9 cellular contexts compared by ENCODE assay signal in the genomic region with DNA sequence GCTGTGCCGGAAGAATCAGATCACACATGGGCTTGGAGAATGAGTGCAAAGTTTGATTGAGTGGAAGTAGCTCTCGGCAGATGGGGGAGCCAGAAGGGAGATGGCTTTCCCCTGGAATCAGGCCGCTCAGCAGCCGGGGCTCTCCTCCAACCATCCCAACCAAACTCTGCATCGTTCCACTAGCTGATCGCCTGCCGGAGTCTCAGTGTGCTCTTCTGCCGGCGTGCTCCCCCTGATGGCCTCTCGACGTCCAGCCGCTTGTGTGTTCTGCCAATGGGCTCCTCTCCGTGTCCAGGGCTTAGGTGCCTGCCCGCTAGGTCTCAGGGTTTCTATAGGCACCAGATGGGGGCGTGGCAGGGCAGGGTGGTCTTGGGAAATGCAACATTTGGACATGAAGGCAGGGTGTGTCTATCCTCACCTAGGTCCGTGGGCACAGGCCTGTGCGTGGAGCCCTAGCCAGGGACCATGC. TPM values are rescaled to one million over a fixed set of nuclear protein-coding genes. Genes with fewer than 3 reads are reported as not detected.
DNase-seq lines count a peak whose midpoint lies in the region; ATAC-seq, FAIRE-seq and TF ChIP-seq lines count a peak whose summit lies in the region.
"Had no signal": no experiment of that assay in that cellular context is flagged by ENCODE, and none has a peak within 500 bp of the region (broad histone marks: within the 10 kb centered on the region; RNA-seq: fewer than 3 reads in every experiment).

No MANE protein-coding gene starts in this region.

- RAD21 ChIA-PET in GM12878 (lab: Charles Lee; ENCODE audit: unreplicated experiment) = interaction anchor here (1.2 kb wide), 1 partner anchor 16 kb away, joined by 5 read pairs; no protein-coding TSS in a partner anchor

- H3K4me1 ChIP-seq in GM12878 (ENCODE audit: control insufficient read depth, insufficient read depth, low read length) = no peaks in the 10 kb centered on the region

- no TSS peak for BruUV-seq in GM12878 (replicated peaks; lab: Mats Ljungman, UMichigan)

- CTCF ChIA-PET in HEK293T (lab: Yijun Ruan, JAX) = interaction anchor here (0.6 to 1.1 kb wide), 3 partner anchors 15 to 47 kb away, joined by 3 to 6 read pairs (median 3); no protein-coding TSS in a partner anchor
- CTCF ChIA-PET in GM12878 (lab: Yijun Ruan, JAX) = interaction anchor here (1.0 to 1.4 kb wide), 2 partner anchors 18 to 20 kb away, joined by 3 to 5 read pairs; no protein-coding TSS in a partner anchor

- TF ChIP-seq EP300 in GM12878 (IDR thresholded peaks at IDR 0.05; ENCODE audit: borderline replicate concordance in 1 of 2, control insufficient read depth in 1 of 2, low read depth in 2 of 2, low read length in 2 of 2) = no peak

- DNase-seq in HEK293T (ENCODE audit: extremely low spot score) (peak; percentile 63), GM12878 (ENCODE audit: low read depth, low spot score) (no peak), iPS-NIHi7 (ENCODE audit: extremely low spot score) (peak; percentile 79), superior temporal gyrus (ENCODE audit: extremely low spot score) (peak; percentile 69), NCI-H2107 (lab: John Stamatoyannopoulos, UW) (no peak), NCI-H187 treated with DMSO at 0.1 percent for 48 hours (lab: John Stamatoyannopoulos, UW) (no peak)

- TF ChIP-seq RAD21 in GM12878 (IDR thresholded peaks at IDR 0.05; ENCODE audit: insufficient read depth, low read depth, low read length) = no peak

- H3K4me3 ChIP-seq in GM12878 = no peak overlapping the region

- SMC1A ChIA-PET in GM12878 (lab: Charles Lee; ENCODE audit: uncharacterized antibody, unreplicated experiment) = interaction anchor here (1.2 kb wide), 1 partner anchor 47 kb away, joined by 3 read pairs; no protein-coding TSS in a partner anchor

- POLR2A ChIA-PET in HEK293T (lab: Yijun Ruan, JAX) = interaction anchor here (0.6 to 1.0 kb wide), 2 partner anchors 13 to 41 kb away, joined by 3 to 4 read pairs; no protein-coding TSS in a partner anchor
- POLR2A ChIA-PET in GM12878 (lab: Charles Lee) = interaction anchor here (0.9 kb wide), 1 partner anchor 15 kb away, joined by 3 read pairs; the partner anchor contains the start of gene YTHDF1

- H3K9ac ChIP-seq in GM12878 (ENCODE audit: control insufficient read depth, insufficient read depth, low read length) = no peak overlapping the region

- TF ChIP-seq POLR2A in GM12878 (IDR thresholded peaks at IDR 0.05; ENCODE audit: low read depth, low read length) = no peak

- H3K4me2 ChIP-seq in GM12878 (ENCODE audit: control insufficient read depth, insufficient read depth) = no peak overlapping the region

- H2AFZ ChIP-seq in GM12878 (ENCODE audit: control insufficient read depth, low read depth, low read length) = no peak overlapping the region

- H3K9me3 ChIP-seq in GM12878 (replicated peaks; ENCODE audit: control insufficient read depth, insufficient read depth, low read length) = no peaks in the 10 kb centered on the region

- in situ Hi-C loops in GM12878 (cut with MboI) = no loop called here

- peak; percentile 78 for TF ChIP-seq CTCF in 22Rv1 (IDR thresholded peaks at IDR 0.05)
- peak; percentile 9 to 36 (median 30); a peak in 3 of 6 replicates for TF ChIP-seq CTCF in GM12878 (IDR thresholded peaks at IDR 0.05 in 2 of 3, conservative IDR thresholded peaks at IDR 0.05 in 1 of 3; ENCODE audit: control insufficient read depth in 2 of 3, extremely low read depth in 1 of 3, insufficient read depth in 1 of 3, low read depth in 3 of 3, low read length in 3 of 3)

- H3K27ac ChIP-seq in 22Rv1 (no peak overlapping the region), GM12878 (ENCODE audit: control insufficient read depth, insufficient read depth) (no peak overlapping the region)

- 21% methylated on average over 17 of the region's 17 CpGs for WGBS in GM12878 (ENCODE audit: insufficient coverage, insufficient replicate concordance, low lambda C conversion rate, missing lambda C conversion rate)

- no peaks in the 10 kb centered on the region for H4K20me1 ChIP-seq in GM12878 (ENCODE audit: control insufficient read depth, insufficient read depth)

- peaks cover 2 to 3% of the 10 kb centered on the region in 2 experiments; a peak in 3 of 4 replicates for H3K27me3 ChIP-seq in GM12878 (replicated peaks in 1 of 2; ENCODE audit: control insufficient read depth in 2 of 2, insufficient read depth in 2 of 2, low read length in 1 of 2)

- intact Hi-C loops in GM12878 (cut with micrococcal nuclease; ENCODE audit: unreplicated experiment) = no loop called here

- ATAC-seq in GM12878 = peak; percentile 64
- ATAC-seq in HG03025 (IDR thresholded peaks at IDR 0.05; ENCODE audit: low FRiP score, unreplicated experiment) = no peak

- FAIRE-seq in GM12878 (lab: Jason Lieb, UNC) = no peak

- no peaks in the 10 kb centered on the region for H3K79me2 ChIP-seq in GM12878 (ENCODE audit: control insufficient read depth, insufficient read depth, low read length)

- no peaks in the 10 kb centered on the region for H3K36me3 ChIP-seq in GM12878 (ENCODE audit: control insufficient read depth in 2 of 2, insufficient read depth in 2 of 2, low read length in 1 of 2)

RNA-seq across cellular contexts. Expression of gene BIRC7, which starts 4.9 kb away (rescaled TPM):
- total RNA-seq in GM12878 (2013; cell fraction: nucleolus; rRNA removed) = 27.4 and 27.6 TPM in 2 replicates
- total RNA-seq in GM12878 (2014; rRNA removed) (0.11 TPM in 1 of 2 replicates, not detected in the other), GM12878 (2014; rRNA removed; fragmentation: Illumina TruSeq; extraction: Trizol) (not detected in 2 replicates), GM12878 (2021) (not detected in 2 replicates)
- polyA plus RNA-seq in GM12878 (2011; ENCODE audit: low read depth) = 0.29 TPM
- polyA plus RNA-seq in GM12878 (2011; rRNA removed) (0.26 and 0.31 TPM in 2 replicates), GM12878 (2014; fragmentation: Illumina TruSeq; extraction: Trizol) (not detected in 2 replicates), GM12878 (2014; fragmentation: Nextera tagmentation; extraction: Ambion mirVana) (not detected), GM12878 (2014; rRNA removed) (0.08 TPM in 1 of 2 replicates, not detected in the other), GM12878 (2016; fragmentation: Nextera tagmentation; extraction: Ambion mirVana) (not detected)
- 0.99 and 1.1 TPM in 2 replicates for polyA plus RNA-seq in GM12878 (2011; cell fraction: cytosol; rRNA removed)
- polyA plus RNA-seq in GM12878 (2011; cell fraction: nucleus; rRNA removed) = 4.9 and 10.3 TPM in 2 replicates
- 1.2 and 4.0 TPM in 2 replicates for polyA plus RNA-seq in GM12878 (2012)
- 0.66 and 1.3 TPM in 2 replicates for polyA minus RNA-seq in GM12878 (2011; rRNA and poly(A)+ RNA removed)
- polyA minus RNA-seq in GM12878 (2011; cell fraction: cytosol; rRNA and poly(A)+ RNA removed) = not detected in 2 replicates
- polyA minus RNA-seq in GM12878 (2011; cell fraction: nucleus; rRNA and poly(A)+ RNA removed) = 1.7 and 2.4 TPM in 2 replicates
- total RNA-seq: activated CD8-positive, alpha-beta memory T cell treated with anti-CD3 and anti-CD28 coated beads for 36 hours had no signal

RNA-seq across cellular contexts. Expression of gene YTHDF1, which starts 14.9 kb away (rescaled TPM):
- 18.1 and 21.9 TPM in 2 replicates for total RNA-seq in GM12878 (2013; cell fraction: nucleolus; rRNA removed)
- total RNA-seq in GM12878 (2014; rRNA removed) = 19.7 and 21.6 TPM in 2 replicates
- total RNA-seq in GM12878 (2014; rRNA removed; fragmentation: Illumina TruSeq; extraction: Trizol) = 18.5 and 21.3 TPM in 2 replicates
- total RNA-seq in GM12878 (2021) = 36.1 and 37.8 TPM in 2 replicates
- polyA plus RNA-seq in GM12878 (2011; ENCODE audit: low read depth) = 17.4 TPM
- 23.2 and 27.5 TPM in 2 replicates for polyA plus RNA-seq in GM12878 (2011; rRNA removed)
- 20.2 and 23.4 TPM in 2 replicates for polyA plus RNA-seq in GM12878 (2011; cell fraction: cytosol; rRNA removed)
- 24.5 and 27.8 TPM in 2 replicates for polyA plus RNA-seq in GM12878 (2011; cell fraction: nucleus; rRNA removed)
- 21.8 and 26.7 TPM in 2 replicates for polyA plus RNA-seq in GM12878 (2012)
- polyA plus RNA-seq in GM12878 (2014; fragmentation: Illumina TruSeq; extraction: Trizol) = 23.3 and 24.7 TPM in 2 replicates
- 10 to 100 TPM; 11.4 to 14.8 TPM for polyA plus RNA-seq in GM12878 (2014; fragmentation: Nextera tagmentation; extraction: Ambion mirVana)
- polyA plus RNA-seq in GM12878 (2014; rRNA removed) = 32.9 and 33.1 TPM in 2 replicates
- 10 to 100 TPM in 1 of 2 experiments, 1 to 10 TPM in 1; 4.6 to 14.5 TPM for polyA plus RNA-seq in GM12878 (2016; fragmentation: Nextera tagmentation; extraction: Ambion mirVana)
- 19.0 and 21.1 TPM in 2 replicates for polyA minus RNA-seq in GM12878 (2011; rRNA and poly(A)+ RNA removed)
- 14.3 and 17.2 TPM in 2 replicates for polyA minus RNA-seq in GM12878 (2011; cell fraction: cytosol; rRNA and poly(A)+ RNA removed)
- polyA minus RNA-seq in GM12878 (2011; cell fraction: nucleus; rRNA and poly(A)+ RNA removed) = 5.7 and 10.3 TPM in 2 replicates

RNA-seq across cellular contexts. Expression of gene NKAIN4, which starts 23.4 kb away (rescaled TPM):
- not detected in 2 replicates for total RNA-seq in GM12878 (2013; cell fraction: nucleolus; rRNA removed)
- not detected in 2 replicates for total RNA-seq in GM12878 (2014; rRNA removed)
- not detected in 2 replicates for total RNA-seq in GM12878 (2014; rRNA removed; fragmentation: Illumina TruSeq; extraction: Trizol)
- not detected in 2 replicates for total RNA-seq in GM12878 (2021)
- polyA plus RNA-seq in GM12878 (2011; ENCODE audit: low read depth) = not detected
- polyA plus RNA-seq in GM12878 (2011; rRNA removed) = not detected in 2 replicates
- not detected in 2 replicates for polyA plus RNA-seq in GM12878 (2011; cell fraction: cytosol; rRNA removed)
- not detected in 2 replicates for polyA plus RNA-seq in GM12878 (2011; cell fraction: nucleus; rRNA removed)
- polyA plus RNA-seq in GM12878 (2012) = not detected in 2 replicates
- polyA plus RNA-seq in GM12878 (2014; fragmentation: Illumina TruSeq; extraction: Trizol) = not detected in 2 replicates
- polyA plus RNA-seq in GM12878 (2014; fragmentation: Nextera tagmentation; extraction: Ambion mirVana) = not detected
- polyA plus RNA-seq in GM12878 (2014; rRNA removed) = not detected in 2 replicates
- polyA plus RNA-seq in GM12878 (2016; fragmentation: Nextera tagmentation; extraction: Ambion mirVana) = under 1 TPM in 1 of 2 experiments, not detected in 1; 0.11 TPM
- polyA minus RNA-seq in GM12878 (2011; rRNA and poly(A)+ RNA removed) = not detected in 2 replicates
- not detected in 2 replicates for polyA minus RNA-seq in GM12878 (2011; cell fraction: cytosol; rRNA and poly(A)+ RNA removed)
- polyA minus RNA-seq in GM12878 (2011; cell fraction: nucleus; rRNA and poly(A)+ RNA removed) = not detected in 2 replicates
- total RNA-seq: activated CD8-positive, alpha-beta memory T cell treated with anti-CD3 and anti-CD28 coated beads for 36 hours had no signal

RNA-seq across cellular contexts. Expression of gene ARFGAP1, which starts 41.8 kb away (rescaled TPM):
- total RNA-seq in GM12878 (2013; cell fraction: nucleolus; rRNA removed) = 164 and 192 TPM in 2 replicates
- total RNA-seq in GM12878 (2014; rRNA removed) (32.1 and 40.5 TPM in 2 replicates), GM12878 (2014; rRNA removed; fragmentation: Illumina TruSeq; extraction: Trizol) (15.6 and 16.9 TPM in 2 replicates), GM12878 (2021) (67.4 and 79.9 TPM in 2 replicates)
- 31.0 TPM for polyA plus RNA-seq in GM12878 (2011; ENCODE audit: low read depth)
- polyA plus RNA-seq in GM12878 (2011; rRNA removed) (19.2 and 26.1 TPM in 2 replicates), GM12878 (2014; fragmentation: Illumina TruSeq; extraction: Trizol) (6.8 and 15.9 TPM in 2 replicates), GM12878 (2014; fragmentation: Nextera tagmentation; extraction: Ambion mirVana) (1 to 10 TPM in 1 of 2 experiments, under 1 TPM in 1; 0.45 to 1.5 TPM), GM12878 (2014; rRNA removed) (56.4 and 58.9 TPM in 2 replicates), GM12878 (2016; fragmentation: Nextera tagmentation; extraction: Ambion mirVana) (10 to 100 TPM; 35.6 to 36.6 TPM)
- 37.0 and 50.6 TPM in 2 replicates for polyA plus RNA-seq in GM12878 (2011; cell fraction: cytosol; rRNA removed)
- 540 and 583 TPM in 2 replicates for polyA plus RNA-seq in GM12878 (2011; cell fraction: nucleus; rRNA removed)
- 72.1 and 81.0 TPM in 2 replicates for polyA plus RNA-seq in GM12878 (2012)
- 26.0 and 32.3 TPM in 2 replicates for polyA minus RNA-seq in GM12878 (2011; rRNA and poly(A)+ RNA removed)
- polyA minus RNA-seq in GM12878 (2011; cell fraction: cytosol; rRNA and poly(A)+ RNA removed) = 13.7 and 14.7 TPM in 2 replicates
- 64.4 and 75.1 TPM in 2 replicates for polyA minus RNA-seq in GM12878 (2011; cell fraction: nucleus; rRNA and poly(A)+ RNA removed)

Comparison
In these comparisons a context has a peak if more than half of its experiments do, and no peak if none do; other contexts are left out.
1. DNase-seq: peak in HEK293T (single experiment), iPS-NIHi7 (single experiment) and superior temporal gyrus (single experiment); none in GM12878 (single experiment), NCI-H2107 (single experiment) and NCI-H187 treated with DMSO at 0.1 percent for 48 hours (single experiment).